ENCODE assay signal across 15 cellular contexts in the genomic region with DNA sequence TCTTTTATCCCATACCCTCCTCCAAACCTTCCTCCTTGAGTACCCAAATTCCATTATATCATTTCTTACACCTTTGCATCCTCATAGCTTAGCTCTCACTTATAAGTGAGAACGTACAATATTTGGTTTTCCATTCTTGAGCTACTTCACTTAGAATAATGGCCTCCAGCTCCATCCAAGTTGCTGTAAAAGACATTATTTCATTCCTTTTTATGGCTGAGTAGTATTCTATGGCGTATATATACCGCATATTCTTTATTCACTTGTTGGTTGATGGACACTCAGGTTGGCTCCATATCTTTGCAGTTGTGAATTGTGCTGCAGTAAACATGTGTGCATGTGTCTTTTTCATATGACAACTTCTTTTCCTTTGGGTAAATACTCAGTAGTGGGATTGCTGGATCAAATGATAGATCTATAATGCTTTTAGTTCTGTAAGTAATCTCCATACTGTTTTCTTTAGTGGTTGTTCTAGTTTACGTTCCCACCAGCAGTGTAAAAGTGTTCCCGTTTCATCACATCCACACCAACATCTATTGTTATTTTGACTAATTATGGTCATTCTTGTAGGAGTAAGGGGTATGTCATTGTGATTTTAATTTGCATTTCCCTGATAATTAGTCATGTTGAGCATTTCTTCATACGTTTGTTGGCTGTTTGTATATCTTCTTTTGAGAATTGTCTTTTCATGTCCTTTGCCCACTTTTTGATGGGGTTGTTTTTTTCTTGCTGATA. TPM values are rescaled to one million over a fixed set of nuclear protein-coding genes. Genes with fewer than 3 reads are reported as not detected.
DNase-seq lines count a peak whose midpoint lies in the region; ATAC-seq and TF ChIP-seq lines count a peak whose summit lies in the region.
"Had no signal": no experiment of that assay in that cellular context is flagged by ENCODE, and none has a peak within 500 bp of the region (broad histone marks: within the 10 kb centered on the region; RNA-seq: fewer than 3 reads in every experiment).

No MANE protein-coding gene starts in this region.

- H3K9me3 Mint-ChIP-seq in activated naive CD4-positive, alpha-beta T cell treated with anti-CD3 and anti-CD28 coated beads, Interleukin-2, amount 50 U/mL, for 24 hours, result peaks cover 13% of the 10 kb centered on the region
- H3K9me3 Mint-ChIP-seq in naive thymus-derived CD4-positive, alpha-beta T cell, result peaks cover 0 to 38% (median 14%) of the 10 kb centered on the region in 11 donors
- peaks cover 9% of the 10 kb centered on the region for H3K9me3 Mint-ChIP-seq in type B pancreatic cell

- peaks cover 33% of the 10 kb centered on the region for H3K36me3 Mint-ChIP-seq in activated naive CD4-positive, alpha-beta T cell treated with anti-CD3 and anti-CD28 coated beads, Interleukin-2, amount 50 U/mL, for 24 hours
- H3K36me3 Mint-ChIP-seq in T-helper 17 cell (ENCODE audit: low read depth), result peaks cover 4% of the 10 kb centered on the region
- peaks cover under 1 to 48% (median 38%) of the 10 kb centered on the region in 5 donors for H3K36me3 Mint-ChIP-seq in naive thymus-derived CD4-positive, alpha-beta T cell
- peaks cover 32% of the 10 kb centered on the region for H3K36me3 Mint-ChIP-seq in type B pancreatic cell

- no peak for TF ChIP-seq POLR2A in lower leg skin (IDR thresholded peaks at IDR 0.05)

- H3K27ac Mint-ChIP-seq in activated naive CD4-positive, alpha-beta T cell treated with anti-CD3 and anti-CD28 coated beads, Interleukin-2, amount 50 U/mL, for 24 hours, result peak overlapping the region; percentile 59
- H3K27ac Mint-ChIP-seq in T-helper 17 cell (no peak overlapping the region), type B pancreatic cell (peak overlapping the region; percentile 20)
- H3K27ac Mint-ChIP-seq in naive thymus-derived CD4-positive, alpha-beta T cell, result peak overlapping the region in 1 of 9 donors; percentile 38
- H3K27ac Mint-ChIP-seq: IgD-negative memory B cell had no signal

- no peak for TF ChIP-seq CTCF in type B pancreatic cell (conservative IDR thresholded peaks at IDR 0.05)
- TF ChIP-seq CTCF in lower leg skin (IDR thresholded peaks at IDR 0.05), result no peak

- ATAC-seq in T-helper 17 cell, result no peak
- ATAC-seq in naive thymus-derived CD4-positive, alpha-beta T cell, result no peak
- ATAC-seq: Right ventricle myocardium inferior had no signal

- POLR2A ChIA-PET in naive thymus-derived CD4-positive, alpha-beta T cell (lab: Charles Lee), result no interaction called here

- 94 to 95% methylated on average over 6 of the region's 6 CpGs for WGBS in lower leg skin, 2 donors

- peaks cover 71% of the 10 kb centered on the region for H3K4me1 Mint-ChIP-seq in activated naive CD4-positive, alpha-beta T cell treated with anti-CD3 and anti-CD28 coated beads, Interleukin-2, amount 50 U/mL, for 24 hours
- H3K4me1 Mint-ChIP-seq in T-helper 17 cell, result peaks cover 40% of the 10 kb centered on the region
- H3K4me1 Mint-ChIP-seq in naive thymus-derived CD4-positive, alpha-beta T cell, result peaks cover 28 to 75% (median 72%) of the 10 kb centered on the region in 7 donors
- no peaks in the 10 kb centered on the region for H3K4me1 Mint-ChIP-seq in type B pancreatic cell (ENCODE audit: unreplicated experiment)

- CTCF ChIA-PET in naive thymus-derived CD4-positive, alpha-beta T cell (lab: Charles Lee), result no interaction called here

- peak overlapping the region; percentile 16 for H3K4me3 Mint-ChIP-seq in activated naive CD4-positive, alpha-beta T cell treated with anti-CD3 and anti-CD28 coated beads, Interleukin-2, amount 50 U/mL, for 24 hours
- H3K4me3 Mint-ChIP-seq in T-helper 17 cell, result peak overlapping the region; percentile 2
- H3K4me3 Mint-ChIP-seq in naive thymus-derived CD4-positive, alpha-beta T cell, result peak overlapping the region in 8 of 10 donors; percentile 2 to 76 (median 29)
- H3K4me3 Mint-ChIP-seq in type B pancreatic cell, result no peak overlapping the region

- H3K27ac ChIP-seq in naive thymus-derived CD4-positive, alpha-beta T cell (ENCODE audit: low read depth, low read length), result no peak overlapping the region
- H3K27ac ChIP-seq: Peyer's patch had no signal

- no peak for DNase-seq in activated naive CD4-positive, alpha-beta T cell treated with Interleukin-2 at 50 U/mL for 16 hours
- DNase-seq in T-helper 17 cell (no peak), type B pancreatic cell (ENCODE audit: extremely low spot score, unreplicated experiment) (no peak), lower leg skin (ENCODE audit: low spot score in 2 of 2) (no peak), C1 segment of cervical spinal cord (lab: John Stamatoyannopoulos, UW) (no peak)
- DNase-seq in naive thymus-derived CD4-positive, alpha-beta T cell, result no peak
- DNase-seq: Kasumi-1, NCI-H1105, NCI-H1694, NCI-H524 treated with DMSO at 0.1 percent for 48 hours, Peyer's patch had no signal

- peaks cover 18 to 23% of the 10 kb centered on the region in 2 donors for H3K4me1 ChIP-seq in naive thymus-derived CD4-positive, alpha-beta T cell (ENCODE audit: control insufficient read depth in 2 of 2, insufficient read depth in 2 of 2, low read length in 2 of 2)
- H3K4me1 ChIP-seq: HAP-1, Peyer's patch had no signal

- peaks cover 6% of the 10 kb centered on the region for H3K9me3 ChIP-seq in T-helper 17 cell (ENCODE audit: control insufficient read depth, low read length, poor library complexity, severe bottlenecking)
- H3K9me3 ChIP-seq in naive thymus-derived CD4-positive, alpha-beta T cell (ENCODE audit: control insufficient read depth in 2 of 3, low read length in 3 of 3), result peaks cover 0 to 12% (median 0%) of the 10 kb centered on the region in 3 experiments

- H3K27me3 ChIP-seq in naive thymus-derived CD4-positive, alpha-beta T cell (ENCODE audit: control insufficient read depth in 2 of 2, insufficient read depth in 2 of 2, low read length in 2 of 2), result no peaks in the 10 kb centered on the region
- H3K27me3 ChIP-seq: Peyer's patch had no signal

- no peak overlapping the region for H3K4me3 ChIP-seq in naive thymus-derived CD4-positive, alpha-beta T cell (ENCODE audit: low read length)
- no peak overlapping the region for H3K4me3 ChIP-seq in lower leg skin (ENCODE audit: low read depth, poor library complexity, severe bottlenecking)
- H3K4me3 ChIP-seq: HAP-1, Peyer's patch had no signal

- intact Hi-C loops in naive thymus-derived CD4-positive, alpha-beta T cell (cut with micrococcal nuclease), result loop anchor here in 1 of 2 donors (1.0 kb wide), 1 partner anchor 12 kb away; no protein-coding TSS in a partner anchor
- intact Hi-C loops in lower leg skin (cut with DNase I; ENCODE audit: low total_unique reads), result no loop called here

- no peaks in the 10 kb centered on the region for H3K27me3 Mint-ChIP-seq in activated naive CD4-positive, alpha-beta T cell treated with anti-CD3 and anti-CD28 coated beads, Interleukin-2, amount 50 U/mL, for 24 hours
- H3K27me3 Mint-ChIP-seq in T-helper 17 cell (no peaks in the 10 kb centered on the region), type B pancreatic cell (no peaks in the 10 kb centered on the region)
- no peaks in the 10 kb centered on the region for H3K27me3 Mint-ChIP-seq in naive thymus-derived CD4-positive, alpha-beta T cell
- H3K27me3 Mint-ChIP-seq: IgD-negative memory B cell had no signal

- peaks cover 1 to 14% (median 7%) of the 10 kb centered on the region in 3 experiments for H3K36me3 ChIP-seq in naive thymus-derived CD4-positive, alpha-beta T cell (ENCODE audit: control insufficient read depth in 2 of 3, insufficient read depth in 3 of 3, low read length in 3 of 3)

RNA-seq across cellular contexts. Expression of gene RAB21, which starts 10.1 kb away (rescaled TPM):
- total RNA-seq in T-helper 17 cell (10 to 100 TPM; 58.8 to 68.8 TPM), type B pancreatic cell (ENCODE audit: low replicate concordance) (53.8 and 59.7 TPM in 2 replicates), lower leg skin (10 to 100 TPM; 34.2 to 51.8 (median 39.1) TPM)
- 10 to 100 TPM; 53.6 to 81.7 (median 73.7) TPM for total RNA-seq in naive thymus-derived CD4-positive, alpha-beta T cell
- polyA plus RNA-seq in naive thymus-derived CD4-positive, alpha-beta T cell, result 10 to 100 TPM; 21.8 to 29.0 TPM
